ENCODE assay signal across 1 cellular context in the genomic region with DNA sequence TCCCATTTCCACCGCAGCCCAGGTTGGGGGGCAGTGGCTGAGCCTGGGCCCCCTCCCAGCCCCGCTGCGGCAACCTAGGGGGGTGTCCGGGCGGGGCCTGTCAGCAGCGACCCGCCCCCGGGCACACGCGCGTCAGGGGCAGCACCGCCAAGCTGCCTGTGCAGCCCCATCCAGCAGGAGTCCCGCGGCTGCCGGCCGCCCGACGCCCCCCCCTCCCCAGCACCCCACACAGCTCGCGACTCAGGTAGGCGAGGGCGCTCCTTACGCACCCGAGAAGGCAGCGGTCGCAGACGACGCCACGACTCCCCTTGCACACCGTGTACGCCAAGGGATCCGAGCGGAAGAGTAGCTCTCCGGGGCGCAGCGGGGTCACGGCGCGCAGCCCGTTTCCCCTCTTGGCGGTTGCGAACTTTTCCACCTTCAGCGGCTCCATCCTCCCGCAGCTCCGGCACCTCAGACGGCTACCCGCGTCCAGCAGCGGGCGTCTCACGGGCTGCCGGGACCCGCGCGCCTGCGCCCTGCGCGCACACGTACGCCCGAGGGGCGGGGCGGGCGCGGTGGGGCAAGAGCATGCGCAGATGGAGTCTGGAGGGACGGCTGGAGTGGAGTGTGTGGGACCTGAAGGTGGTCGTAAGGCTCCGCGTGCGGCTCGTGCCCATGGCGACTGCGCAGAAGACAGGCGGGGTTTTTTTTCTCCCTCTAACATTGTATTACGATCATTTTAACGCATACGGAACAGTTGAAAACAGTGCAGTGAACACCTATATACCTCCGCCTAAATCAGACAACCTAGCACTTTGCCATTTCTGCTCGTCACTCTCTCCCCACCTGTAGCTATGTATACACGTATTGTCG.
TF ChIP-seq lines count a peak whose summit lies in the region.

Gene SMYD3, minus strand, starts transcription at position 495 of the 855 bp plus-strand sequence.

TF ChIP-seq in K562, 482 proteins besides CTCF, POLR2A, EP300 and RAD21 (continued from another document and continues in another):
- TF ChIP-seq CBX5 (IDR thresholded peaks at IDR 0.05; ENCODE audit: borderline replicate concordance, low read depth) (no peak), CBX2 (IDR thresholded peaks at IDR 0.05; ENCODE audit: insufficient read depth, low read length, poor library complexity, severe bottlenecking) (no peak), SP2 (IDR thresholded peaks at IDR 0.05; ENCODE audit: extremely low read depth, low read depth, low read length, poor library complexity, severe bottlenecking) (no peak), CAMTA2 (CRISPR knock-in tag; conservative IDR thresholded peaks at IDR 0.05) (no peak), KDM1A (IDR thresholded peaks at IDR 0.05) (no peak), SMARCA4 (IDR thresholded peaks at IDR 0.05) (no peak), MEF2D (tag; conservative IDR thresholded peaks at IDR 0.05; ENCODE audit: low read depth) (no peak), CHD4 (IDR thresholded peaks at IDR 0.05; ENCODE audit: insufficient read depth, insufficient replicate concordance, low read depth, low read length, poor library complexity, severe bottlenecking) (no peak), MTA3 (IDR thresholded peaks at IDR 0.05; ENCODE audit: borderline replicate concordance) (0 out of 2 replicates have a peak, but pooled peaks have one; percentile 40), ZNF551 (CRISPR knock-in tag; IDR thresholded peaks at IDR 0.05) (no peak), CHD7 (IDR thresholded peaks at IDR 0.05; ENCODE audit: low read depth, low read length) (no peak), KDM2B (CRISPR knock-in tag; IDR thresholded peaks at IDR 0.05) (no peak), KAT2B (IDR thresholded peaks at IDR 0.05; ENCODE audit: low read depth, low read length) (no peak), MXI1 (IDR thresholded peaks at IDR 0.05; ENCODE audit: low read depth, low read length) (no peak), ZFP1 (CRISPR knock-in tag; IDR thresholded peaks at IDR 0.05) (no peak), JUNB (CRISPR knock-in tag; conservative IDR thresholded peaks at IDR 0.05) (no peak), BACH1 (tag; IDR thresholded peaks at IDR 0.05) (no peak), CBX1 (IDR thresholded peaks at IDR 0.05; ENCODE audit: low read depth) (no peak), BRD9 (IDR thresholded peaks at IDR 0.05; ENCODE audit: low read depth, partially characterized antibody) (no peak), ZNF143 (CRISPR knock-in tag; IDR thresholded peaks at IDR 0.05) (no peak), DDX20 (tag; IDR thresholded peaks at IDR 0.05; ENCODE audit: low read depth) (no peak), HDAC3 (IDR thresholded peaks at IDR 0.05; ENCODE audit: borderline replicate concordance, partially characterized antibody) (no peak), LCOR (CRISPR knock-in tag; IDR thresholded peaks at IDR 0.05) (no peak), CBFA2T3 (IDR thresholded peaks at IDR 0.05) (no peak), TCFL5 (CRISPR knock-in tag; conservative IDR thresholded peaks at IDR 0.05) (no peak), STAG1 (CRISPR knock-in tag; IDR thresholded peaks at IDR 0.05; ENCODE audit: borderline replicate concordance) (peak; percentile 18; the same call in 1 of the 2 replicates), NBN (IDR thresholded peaks at IDR 0.05; ENCODE audit: low read depth) (no peak), NCOR1 (IDR thresholded peaks at IDR 0.05) (no peak)
- TF ChIP-seq, protein P1, sequence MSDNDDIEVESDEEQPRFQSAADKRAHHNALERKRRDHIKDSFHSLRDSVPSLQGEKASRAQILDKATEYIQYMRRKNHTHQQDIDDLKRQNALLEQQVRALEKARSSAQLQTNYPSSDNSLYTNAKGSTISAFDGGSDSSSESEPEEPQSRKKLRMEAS (CRISPR knock-in tag; IDR thresholded peaks at IDR 0.05) = peak; percentile 36; the same call in 1 of the 2 replicates
- TF ChIP-seq, protein P2, sequence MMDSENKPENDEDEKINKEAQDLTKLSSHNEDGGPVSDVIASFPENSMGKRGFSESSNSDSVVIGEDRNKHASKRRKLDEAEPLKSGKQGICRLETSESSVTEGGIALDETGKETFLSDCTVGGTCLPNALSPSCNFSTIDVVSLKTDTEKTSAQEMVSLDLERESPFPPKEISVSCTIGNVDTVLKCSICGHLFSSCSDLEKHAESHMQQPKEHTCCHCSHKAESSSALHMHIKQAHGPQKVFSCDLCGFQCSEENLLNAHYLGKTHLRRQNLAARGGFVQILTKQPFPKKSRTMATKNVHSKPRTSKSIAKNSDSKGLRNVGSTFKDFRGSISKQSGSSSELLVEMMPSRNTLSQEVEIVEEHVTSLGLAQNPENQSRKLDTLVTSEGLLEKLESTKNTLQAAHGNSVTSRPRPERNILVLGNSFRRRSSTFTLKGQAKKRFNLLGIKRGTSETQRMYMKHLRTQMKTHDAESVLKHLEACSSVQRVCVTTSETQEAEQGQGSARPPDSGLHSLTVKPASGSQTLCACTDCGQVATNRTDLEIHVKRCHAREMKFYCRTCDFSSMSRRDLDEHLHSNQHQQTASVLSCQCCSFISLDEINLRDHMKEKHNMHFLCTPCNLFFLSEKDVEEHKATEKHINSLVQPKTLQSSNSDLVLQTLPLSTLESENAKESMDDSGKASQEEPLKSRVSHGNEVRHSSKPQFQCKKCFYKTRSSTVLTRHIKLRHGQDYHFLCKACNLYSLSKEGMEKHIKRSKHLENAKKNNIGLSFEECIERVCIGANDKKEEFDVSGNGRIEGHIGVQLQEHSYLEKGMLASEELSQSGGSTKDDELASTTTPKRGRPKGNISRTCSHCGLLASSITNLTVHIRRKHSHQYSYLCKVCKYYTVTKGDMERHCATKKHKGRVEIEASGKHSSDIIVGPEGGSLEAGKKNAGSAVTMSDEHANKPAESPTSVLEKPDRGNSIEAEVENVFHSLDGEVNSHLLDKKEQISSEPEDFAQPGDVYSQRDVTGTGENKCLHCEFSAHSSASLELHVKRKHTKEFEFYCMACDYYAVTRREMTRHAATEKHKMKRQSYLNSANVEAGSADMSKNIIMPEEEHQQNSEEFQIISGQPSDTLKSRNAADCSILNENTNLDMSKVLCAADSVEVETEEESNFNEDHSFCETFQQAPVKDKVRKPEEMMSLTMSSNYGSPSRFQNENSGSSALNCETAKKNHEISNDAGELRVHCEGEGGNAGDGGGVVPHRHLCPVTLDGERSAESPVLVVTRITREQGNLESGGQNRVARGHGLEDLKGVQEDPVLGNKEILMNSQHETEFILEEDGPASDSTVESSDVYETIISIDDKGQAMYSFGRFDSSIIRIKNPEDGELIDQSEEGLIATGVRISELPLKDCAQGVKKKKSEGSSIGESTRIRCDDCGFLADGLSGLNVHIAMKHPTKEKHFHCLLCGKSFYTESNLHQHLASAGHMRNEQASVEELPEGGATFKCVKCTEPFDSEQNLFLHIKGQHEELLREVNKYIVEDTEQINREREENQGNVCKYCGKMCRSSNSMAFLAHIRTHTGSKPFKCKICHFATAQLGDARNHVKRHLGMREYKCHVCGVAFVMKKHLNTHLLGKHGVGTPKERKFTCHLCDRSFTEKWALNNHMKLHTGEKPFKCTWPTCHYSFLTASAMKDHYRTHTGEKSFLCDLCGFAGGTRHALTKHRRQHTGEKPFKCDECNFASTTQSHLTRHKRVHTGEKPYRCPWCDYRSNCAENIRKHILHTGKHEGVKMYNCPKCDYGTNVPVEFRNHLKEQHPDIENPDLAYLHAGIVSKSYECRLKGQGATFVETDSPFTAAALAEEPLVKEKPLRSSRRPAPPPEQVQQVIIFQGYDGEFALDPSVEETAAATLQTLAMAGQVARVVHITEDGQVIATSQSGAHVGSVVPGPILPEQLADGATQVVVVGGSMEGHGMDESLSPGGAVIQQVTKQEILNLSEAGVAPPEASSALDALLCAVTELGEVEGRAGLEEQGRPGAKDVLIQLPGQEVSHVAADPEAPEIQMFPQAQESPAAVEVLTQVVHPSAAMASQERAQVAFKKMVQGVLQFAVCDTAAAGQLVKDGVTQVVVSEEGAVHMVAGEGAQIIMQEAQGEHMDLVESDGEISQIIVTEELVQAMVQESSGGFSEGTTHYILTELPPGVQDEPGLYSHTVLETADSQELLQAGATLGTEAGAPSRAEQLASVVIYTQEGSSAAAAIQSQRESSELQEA (IDR thresholded peaks at IDR 0.05; ENCODE audit: low read depth) = no peak
- TF ChIP-seq, protein P3, sequence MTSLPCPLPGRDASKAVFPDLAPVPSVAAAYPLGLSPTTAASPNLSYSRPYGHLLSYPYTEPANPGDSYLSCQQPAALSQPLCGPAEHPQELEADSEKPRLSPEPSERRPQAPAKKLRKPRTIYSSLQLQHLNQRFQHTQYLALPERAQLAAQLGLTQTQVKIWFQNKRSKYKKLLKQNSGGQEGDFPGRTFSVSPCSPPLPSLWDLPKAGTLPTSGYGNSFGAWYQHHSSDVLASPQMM (CRISPR knock-in tag; IDR thresholded peaks at IDR 0.05) = no peak
- TF ChIP-seq, protein P4, sequence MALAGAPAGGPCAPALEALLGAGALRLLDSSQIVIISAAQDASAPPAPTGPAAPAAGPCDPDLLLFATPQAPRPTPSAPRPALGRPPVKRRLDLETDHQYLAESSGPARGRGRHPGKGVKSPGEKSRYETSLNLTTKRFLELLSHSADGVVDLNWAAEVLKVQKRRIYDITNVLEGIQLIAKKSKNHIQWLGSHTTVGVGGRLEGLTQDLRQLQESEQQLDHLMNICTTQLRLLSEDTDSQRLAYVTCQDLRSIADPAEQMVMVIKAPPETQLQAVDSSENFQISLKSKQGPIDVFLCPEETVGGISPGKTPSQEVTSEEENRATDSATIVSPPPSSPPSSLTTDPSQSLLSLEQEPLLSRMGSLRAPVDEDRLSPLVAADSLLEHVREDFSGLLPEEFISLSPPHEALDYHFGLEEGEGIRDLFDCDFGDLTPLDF (CRISPR knock-in tag; IDR thresholded peaks at IDR 0.05) = 0 out of 2 replicates have a peak, but pooled peaks have one; percentile 38
